In genomic region chr10:132714096-132714721, GRCh38 we compare ENCODE assay signal across 14 cellular contexts.
A peak's percentile ranks its signal among the peaks of the same experiment; 100 is the strongest.
DNase-seq lines count a peak whose midpoint lies in the region; ATAC-seq, FAIRE-seq and TF ChIP-seq lines count a peak whose summit lies in the region.
"Had no signal": no experiment of that assay in that cellular context is flagged by ENCODE, and none has a peak within 500 bp of the region (broad histone marks: within the 10 kb centered on the region; RNA-seq: fewer than 3 reads in every experiment).

No MANE protein-coding gene starts in this region.

- peak overlapping the region; percentile 81 for H3K4me2 ChIP-seq in astrocyte (ENCODE audit: low read length)
- peak overlapping the region; percentile 1 for H3K4me2 ChIP-seq in mesendoderm (ENCODE audit: low read length)

- H3K4me1 Mint-ChIP-seq in astrocyte (ENCODE audit: low read depth, unreplicated experiment): no peaks in the 10 kb centered on the region

- H3K56ac ChIP-seq in mesendoderm (ENCODE audit: low read length): peak overlapping the region; percentile 50

- H3K9me3 ChIP-seq in astrocyte (ENCODE audit: insufficient read depth, low read depth, low read length): no peaks in the 10 kb centered on the region
- H3K9me3 ChIP-seq: thoracic aorta had no signal

- no peak overlapping the region for H2AK5ac ChIP-seq in mesendoderm (ENCODE audit: low read length)

- WGBS in mesendoderm (ENCODE audit: extremely low coverage, insufficient coverage, low lambda C conversion rate): no CpG with 5 or more reads among the region's 44 CpGs

- H3K4me3 Mint-ChIP-seq in astrocyte (ENCODE audit: unreplicated experiment): no peak overlapping the region
- H3K4me3 Mint-ChIP-seq: activated CD8-positive, alpha-beta T cell treated with anti-CD3 and anti-CD28 coated beads for 36 hours; dendritic cell treated with granulocyte-macrophage colony-stimulating factor and Interleukin-4, amounts not matched to agents 40 ng/mL and 50 ng/mL, for 4 days had no signal

- no peak for FAIRE-seq in astrocyte (lab: Jason Lieb, UNC)

- H3K27ac ChIP-seq in astrocyte (ENCODE audit: low read depth, low read length): no peak overlapping the region
- H3K27ac ChIP-seq in mesendoderm (ENCODE audit: low read depth, low read length): no peak overlapping the region
- H3K27ac ChIP-seq: HL-60, thoracic aorta had no signal

- H3K79me2 ChIP-seq in astrocyte (ENCODE audit: insufficient read depth, low read length): no peaks in the 10 kb centered on the region
- H3K79me2 ChIP-seq in mesendoderm (ENCODE audit: control insufficient read depth, insufficient read depth, low read length): no peaks in the 10 kb centered on the region

- peaks cover 2% of the 10 kb centered on the region for H3K9me3 Mint-ChIP-seq in astrocyte (ENCODE audit: unreplicated experiment)

- H3K36me3 Mint-ChIP-seq in astrocyte (ENCODE audit: low read depth, unreplicated experiment): peaks cover 3% of the 10 kb centered on the region

- H4K5ac ChIP-seq in mesendoderm (ENCODE audit: low read length): no peak overlapping the region

- H3K4me1 ChIP-seq in astrocyte (ENCODE audit: insufficient read depth, low read length): peaks cover 9% of the 10 kb centered on the region
- H3K4me1 ChIP-seq in mesendoderm (ENCODE audit: control insufficient read depth, low read depth, low read length): peaks cover 3% of the 10 kb centered on the region

- H2AFZ ChIP-seq in astrocyte (ENCODE audit: low read depth, low read length): peak overlapping the region; percentile 29

- intact Hi-C loops in head of caudate nucleus (cut with DNase I): no loop called here

- no peaks in the 10 kb centered on the region for H3K79me1 ChIP-seq in mesendoderm (ENCODE audit: low read length)

- H4K20me1 ChIP-seq in astrocyte (ENCODE audit: insufficient read depth, low read length): peaks cover 38% of the 10 kb centered on the region

- H3K27me3 ChIP-seq in astrocyte (ENCODE audit: insufficient read depth, low read length) (no peaks in the 10 kb centered on the region), mesendoderm (ENCODE audit: insufficient read depth, low read length, poor library complexity) (no peaks in the 10 kb centered on the region)

- H3K36me3 ChIP-seq in astrocyte (ENCODE audit: insufficient read depth, low read length) (no peaks in the 10 kb centered on the region), mesendoderm (ENCODE audit: control insufficient read depth, insufficient read depth, low read length) (no peaks in the 10 kb centered on the region)

- H3K23ac ChIP-seq in mesendoderm (ENCODE audit: low read length): peak overlapping the region; percentile 66

- no peak overlapping the region for H2BK120ac ChIP-seq in mesendoderm (ENCODE audit: low read depth, low read length)

- DNase-seq in astrocyte (ENCODE audit: low read depth) (peak; percentile 26), head of caudate nucleus (peak; percentile 85 to 97 (median 92)), mesendoderm (peak; percentile 64), superior temporal gyrus (ENCODE audit: extremely low spot score) (peak; percentile 92), SW480 (ENCODE audit: low spot score) (no peak), SIG-M5 treated with dmso at 0.1 percent for 504 hours (lab: John Stamatoyannopoulos, UW; ENCODE audit: unreplicated experiment) (no peak)
- DNase-seq: activated CD8-positive, alpha-beta T cell treated with anti-CD3 and anti-CD28 coated beads for 36 hours; activated naive CD4-positive, alpha-beta T cell treated with Interleukin-2 at 50 U/mL for 16 hours; foreskin fibroblast; T1000 had no signal

- no peak for ATAC-seq in HG02981 (IDR thresholded peaks at IDR 0.05; ENCODE audit: unreplicated experiment)
- ATAC-seq: activated CD8-positive, alpha-beta T cell treated with anti-CD3 and anti-CD28 coated beads for 36 hours had no signal

- no peak overlapping the region for H3K4ac ChIP-seq in mesendoderm (ENCODE audit: low read depth, low read length)

- no peak overlapping the region for H2BK5ac ChIP-seq in mesendoderm (ENCODE audit: low read length)

- no peak for TF ChIP-seq CTCF in astrocyte (IDR thresholded peaks at IDR 0.05; ENCODE audit: insufficient read depth, low read depth, low read length)

- H2BK15ac ChIP-seq in mesendoderm (replicated peaks; ENCODE audit: low read depth): no peak overlapping the region

- H3K27ac Mint-ChIP-seq in astrocyte (ENCODE audit: unreplicated experiment): no peak overlapping the region
- H3K27ac Mint-ChIP-seq: activated CD8-positive, alpha-beta T cell treated with anti-CD3 and anti-CD28 coated beads for 36 hours; dendritic cell treated with granulocyte-macrophage colony-stimulating factor and Interleukin-4, amounts not matched to agents 40 ng/mL and 50 ng/mL, for 4 days had no signal

- H3K4me3 ChIP-seq in astrocyte (ENCODE audit: insufficient read depth, low read depth, low read length) (no peak overlapping the region), mesendoderm (ENCODE audit: low read length) (no peak overlapping the region)
- H3K4me3 ChIP-seq: thoracic aorta had no signal

- no peak overlapping the region for H3K18ac ChIP-seq in mesendoderm (ENCODE audit: low read length)

- peak overlapping the region; percentile 31 for H3K9ac ChIP-seq in astrocyte (ENCODE audit: low read length)
- peak overlapping the region; percentile 22 for H3K9ac ChIP-seq in mesendoderm (ENCODE audit: low read length)

- H4K8ac ChIP-seq in mesendoderm (ENCODE audit: low read depth, low read length): no peak overlapping the region

- peaks cover 6% of the 10 kb centered on the region for H3K27me3 Mint-ChIP-seq in astrocyte (ENCODE audit: low read depth, unreplicated experiment)
- H3K27me3 Mint-ChIP-seq: activated CD8-positive, alpha-beta T cell treated with anti-CD3 and anti-CD28 coated beads for 36 hours; dendritic cell treated with granulocyte-macrophage colony-stimulating factor and Interleukin-4, amounts not matched to agents 40 ng/mL and 50 ng/mL, for 4 days had no signal

Comparison
In these comparisons a context has a peak if more than half of its experiments do, and no peak if none do; other contexts are left out.
1. DNase-seq: peak in astrocyte (single experiment), head of caudate nucleus (42 of 42), mesendoderm (single experiment) and superior temporal gyrus (single experiment); none in SW480 (single experiment) and SIG-M5 treated with dmso at 0.1 percent for 504 hours (single experiment).